In the genomic region with DNA sequence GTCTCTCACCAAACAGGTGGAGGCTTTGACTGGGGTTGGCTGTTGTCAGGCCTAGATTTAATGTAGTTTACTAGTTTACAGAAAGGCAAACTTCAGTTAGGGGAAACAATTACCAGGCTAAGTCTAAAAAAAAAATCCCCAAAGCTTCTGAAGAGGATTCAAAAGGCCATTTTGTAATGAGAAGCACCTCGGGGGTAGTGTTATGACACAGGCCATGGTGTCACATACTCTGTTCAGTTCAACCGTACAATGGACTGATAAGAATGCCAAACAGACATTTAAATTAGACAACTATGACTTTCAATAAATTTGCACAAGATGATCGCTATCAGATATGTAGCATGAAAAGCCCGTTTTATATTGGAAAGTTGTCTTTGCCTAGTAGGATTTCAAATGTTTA, we compare ENCODE assay signal across 15 cellular contexts.
DNase-seq lines count a peak whose midpoint lies in the region; ATAC-seq, FAIRE-seq and TF ChIP-seq lines count a peak whose summit lies in the region.
"Had no signal": no experiment of that assay in that cellular context is flagged by ENCODE, and none has a peak within 500 bp of the region (broad histone marks: within the 10 kb centered on the region; RNA-seq: fewer than 3 reads in every experiment).

No MANE protein-coding gene starts in this region.

- H4K20me1 ChIP-seq in OCI-LY1 (ENCODE audit: insufficient read depth, low read length) = no peaks in the 10 kb centered on the region

- H3K4me3 ChIP-seq in OCI-LY1 (ENCODE audit: low read depth, low read length, poor library complexity, severe bottlenecking) = no peak overlapping the region
- no peak overlapping the region for H3K4me3 ChIP-seq in right cardiac atrium (ENCODE audit: low read length)
- H3K4me3 ChIP-seq: upper lobe of right lung had no signal

- ATAC-seq in GM19467 (IDR thresholded peaks at IDR 0.05; ENCODE audit: unreplicated experiment) (peak; percentile 13), HG03039 (IDR thresholded peaks at IDR 0.05; ENCODE audit: unreplicated experiment) (peak; percentile 27), right cardiac atrium (no peak), GM21528 (IDR thresholded peaks at IDR 0.05; ENCODE audit: low FRiP score, unreplicated experiment) (no peak)
- ATAC-seq: activated CD8-positive, alpha-beta T cell treated with anti-CD3 and anti-CD28 coated beads for 36 hours had no signal

- H3K27ac ChIP-seq in OCI-LY1 (ENCODE audit: low read depth, low read length, poor library complexity, severe bottlenecking) (peak overlapping the region; percentile 89), right cardiac atrium (ENCODE audit: low read length) (no peak overlapping the region)
- H3K27ac ChIP-seq: upper lobe of right lung had no signal

- H3K79me2 ChIP-seq in OCI-LY1 (ENCODE audit: insufficient read depth, low read length) = no peaks in the 10 kb centered on the region

- H3K4me1 ChIP-seq in OCI-LY1 (ENCODE audit: insufficient read depth, low read length, severe bottlenecking) (peaks cover 34% of the 10 kb centered on the region), right cardiac atrium (ENCODE audit: control insufficient read depth, insufficient read depth, low read length) (no peaks in the 10 kb centered on the region)
- H3K4me1 ChIP-seq: upper lobe of right lung had no signal

- no peaks in the 10 kb centered on the region for H3K9me2 ChIP-seq in OCI-LY1 (ENCODE audit: low read depth, low read length)

- H3K27me3 ChIP-seq in OCI-LY1 (ENCODE audit: insufficient read depth, low read length) (no peaks in the 10 kb centered on the region), right cardiac atrium (ENCODE audit: control insufficient read depth, insufficient read depth) (no peaks in the 10 kb centered on the region)
- H3K27me3 ChIP-seq: upper lobe of right lung had no signal

- H3K9me3 ChIP-seq in OCI-LY1 (ENCODE audit: low read length) (no peaks in the 10 kb centered on the region), right cardiac atrium (ENCODE audit: control insufficient read depth, low read length) (no peaks in the 10 kb centered on the region)
- H3K9me3 ChIP-seq: upper lobe of right lung had no signal

- no peaks in the 10 kb centered on the region for H3K36me3 ChIP-seq in OCI-LY1 (ENCODE audit: insufficient read depth, low read length)
- H3K36me3 ChIP-seq: upper lobe of right lung had no signal

- DNase-seq in GM12892 (ENCODE audit: insufficient read length) (no peak), SHP77 (lab: John Stamatoyannopoulos, UW) (no peak), right cardiac atrium (no peak)
- DNase-seq in stimulated activated CD4-positive, alpha-beta T cell treated with anti-CD3 and anti-CD28 coated beads, Interleukin-4, amount 100 ng/mL, for 24 hours = no peak
- DNase-seq: activated CD8-positive, alpha-beta T cell treated with anti-CD3 and anti-CD28 coated beads for 36 hours; activated effector memory CD4-positive, alpha-beta T cell treated with anti-CD3 and anti-CD28 coated beads, Interleukin-2, amount 50 U/mL, for 16 hours; Calu3; NCI-H1436; NCI-H510A treated with DMSO at 0.1 percent for 48 hours; upper lobe of right lung had no signal

- no peak overlapping the region for H2AFZ ChIP-seq in OCI-LY1 (ENCODE audit: low read length)

- FAIRE-seq in GM12892 (lab: Jason Lieb, UNC) = peak; percentile 56
- FAIRE-seq: astrocyte had no signal

- TF ChIP-seq POLR2A in GM12892 (IDR thresholded peaks at IDR 0.05; ENCODE audit: low read depth, low read length) = no peak

- WGBS in right cardiac atrium = 87% methylated on average over 4 of the region's 4 CpGs

- H3F3A ChIP-seq in OCI-LY1 (ENCODE audit: insufficient read depth, low read length) = no peaks in the 10 kb centered on the region

- no peak overlapping the region for H3K9ac ChIP-seq in OCI-LY1 (ENCODE audit: low read length)

- H3K4me2 ChIP-seq in OCI-LY1 (ENCODE audit: low read length) = peak overlapping the region; percentile 52; the same call in 1 of the 2 replicates

- TF ChIP-seq CTCF in OCI-LY1 (IDR thresholded peaks at IDR 0.05; ENCODE audit: low read length) = no peak

- intact Hi-C loops in right cardiac atrium (cut with DNase I) = no loop called here

Comparison
In these comparisons a context has a peak if more than half of its experiments do, and no peak if none do; other contexts are left out.
1. ATAC-seq: peak in GM19467 (single experiment) and HG03039 (single experiment); none in right cardiac atrium (0 of 2) and GM21528 (single experiment).